In the genomic region with DNA sequence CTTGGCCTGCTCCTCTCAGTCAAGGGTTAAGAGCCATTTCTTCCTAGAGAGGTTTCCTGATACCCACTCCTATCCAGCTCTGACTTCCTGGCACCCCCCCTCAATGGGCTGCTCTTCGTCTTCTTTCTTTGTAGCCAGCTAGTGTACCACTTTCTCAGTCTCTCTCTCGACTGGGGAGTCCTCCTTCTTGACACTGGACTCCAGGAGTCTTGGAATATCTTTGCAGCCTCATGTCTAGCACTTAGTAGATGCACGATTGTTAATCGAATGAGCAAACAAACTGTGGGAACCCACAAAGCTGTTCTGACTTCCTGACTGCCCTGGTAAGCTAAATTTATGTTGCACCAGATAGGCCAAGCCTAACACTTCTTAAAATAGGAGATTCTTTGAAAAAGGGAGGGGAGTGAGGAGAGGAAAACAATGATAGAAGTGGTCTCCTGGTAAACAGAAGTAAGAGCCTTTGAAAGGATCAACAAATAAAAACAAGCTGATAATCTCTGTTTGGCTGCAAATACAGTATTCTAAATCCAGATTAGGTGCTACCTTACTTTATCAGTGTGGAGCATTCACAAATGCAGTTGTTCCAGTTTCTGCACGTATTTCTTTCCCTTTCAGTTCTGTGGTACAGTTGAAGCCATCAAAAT, we compare ENCODE assay signal across 8 cellular contexts.
DNase-seq lines count a peak whose midpoint lies in the region; ATAC-seq and TF ChIP-seq lines count a peak whose summit lies in the region.

No MANE protein-coding gene starts in this region.

- H3K27ac Mint-ChIP-seq in T-helper 17 cell = peak overlapping the region; percentile 92

- no peaks in the 10 kb centered on the region for H3K79me2 ChIP-seq in hepatocyte

- H3K9me3 ChIP-seq in T-helper 17 cell (ENCODE audit: control insufficient read depth, low read length, poor library complexity, severe bottlenecking) (no peaks in the 10 kb centered on the region), hepatocyte (ENCODE audit: low read depth) (no peaks in the 10 kb centered on the region), upper lobe of right lung (no peaks in the 10 kb centered on the region)

- DNase-seq in activated effector memory CD4-positive, alpha-beta T cell treated with Interleukin-2 at 50 U/mL for 16 hours = peak; percentile 5
- DNase-seq in activated effector memory CD4-positive, alpha-beta T cell treated with anti-CD3 and anti-CD28 coated beads, Interleukin-2, amount 50 U/mL, for 16 hours = no peak
- DNase-seq in T-helper 17 cell = no peak
- DNase-seq in hepatocyte (ENCODE audit: low spot score) = no peak
- DNase-seq in upper lobe of right lung = no peak
- DNase-seq in NCI-H345 treated with DMSO at 0.1 percent for 48 hours (lab: John Stamatoyannopoulos, UW; ENCODE audit: unreplicated experiment) = no peak
- no peak for DNase-seq in NCI-H2029 treated with DMSO at 0.1 percent for 48 hours (lab: John Stamatoyannopoulos, UW)

- no peaks in the 10 kb centered on the region for H3K9me2 ChIP-seq in hepatocyte (replicated peaks; ENCODE audit: insufficient read depth)

- H3K4me1 ChIP-seq in hepatocyte (ENCODE audit: insufficient read depth) = peaks cover 47% of the 10 kb centered on the region
- peaks cover 21% of the 10 kb centered on the region for H3K4me1 ChIP-seq in upper lobe of right lung

- WGBS in hepatocyte (ENCODE audit: low lambda C conversion rate, missing lambda C conversion rate) = 35% methylated on average over 5 of the region's 5 CpGs

- TF ChIP-seq CTCF in hepatocyte (IDR thresholded peaks at IDR 0.05; ENCODE audit: poor library complexity) = no peak
- TF ChIP-seq CTCF in upper lobe of right lung (IDR thresholded peaks at IDR 0.05) = no peak

- H3K27ac ChIP-seq in hepatocyte (peak overlapping the region; percentile 77), upper lobe of right lung (peak overlapping the region; percentile 79)

- H2AFZ ChIP-seq in hepatocyte = peak overlapping the region; percentile 53

- H3K4me3 Mint-ChIP-seq in T-helper 17 cell = peak overlapping the region; percentile 86

- no peaks in the 10 kb centered on the region for H3K27me3 Mint-ChIP-seq in T-helper 17 cell

- H3K4me1 Mint-ChIP-seq in T-helper 17 cell = peaks cover 39% of the 10 kb centered on the region

- H3K4me3 ChIP-seq in hepatocyte (no peak overlapping the region), upper lobe of right lung (peak overlapping the region; percentile 11)

- no peaks in the 10 kb centered on the region for H4K20me1 ChIP-seq in hepatocyte (ENCODE audit: insufficient read depth, poor library complexity, severe bottlenecking)

- peak overlapping the region; percentile 61 for H3K4me2 ChIP-seq in hepatocyte

- ATAC-seq in T-helper 17 cell = peak; percentile 29
- ATAC-seq in upper lobe of right lung = peak; percentile 62
- no peak for ATAC-seq in HG02678 (IDR thresholded peaks at IDR 0.05; ENCODE audit: unreplicated experiment)

- no peaks in the 10 kb centered on the region for H3K36me3 Mint-ChIP-seq in T-helper 17 cell (ENCODE audit: low read depth)

- H3K36me3 ChIP-seq in hepatocyte (replicated peaks; ENCODE audit: insufficient read depth, low read depth) = no peaks in the 10 kb centered on the region
- H3K36me3 ChIP-seq in upper lobe of right lung = no peaks in the 10 kb centered on the region

- no peaks in the 10 kb centered on the region for H3K27me3 ChIP-seq in hepatocyte
- H3K27me3 ChIP-seq in upper lobe of right lung = no peaks in the 10 kb centered on the region

- intact Hi-C loops in upper lobe of right lung (cut with DNase I) = no loop called here
